Comparison of ENCODE assay signal across 23 cellular contexts in the genomic region with DNA sequence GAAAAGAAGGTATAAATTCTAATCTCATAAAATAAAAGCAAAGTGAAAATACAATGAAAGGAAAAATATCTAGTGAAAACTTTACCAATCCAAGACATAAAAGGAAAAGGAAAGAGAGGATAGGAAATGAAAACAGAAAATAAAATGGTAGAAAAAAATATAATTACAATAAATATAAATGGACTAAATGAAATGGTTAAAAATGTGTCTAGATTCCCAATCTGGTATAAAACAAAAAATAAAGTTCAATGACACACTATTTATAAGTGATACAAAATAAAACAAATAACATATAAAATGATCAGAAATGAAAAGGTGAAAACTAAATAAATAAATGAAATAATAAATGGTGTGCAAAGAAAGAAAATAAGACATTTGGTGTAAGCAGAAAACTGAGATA.
"Had no signal": no experiment of that assay in that cellular context is flagged by ENCODE, and none has a peak within 500 bp of the region (broad histone marks: within the 10 kb centered on the region; RNA-seq: fewer than 3 reads in every experiment).

No MANE protein-coding gene starts in this region.

- H3K9me3 ChIP-seq: SJSA1, SK-N-SH had no signal

- H2AFZ ChIP-seq: PC-9 had no signal

- H3K4me1 ChIP-seq: SJSA1 had no signal

- H3K4me2 ChIP-seq: KMS-11, PC-9, SK-N-SH had no signal

- H3K36me3 ChIP-seq: SJSA1 had no signal

- H3K27ac ChIP-seq: KMS-11, PC-9, SJSA1 had no signal

- H3K27me3 ChIP-seq: SJSA1 had no signal

- H3K4me3 ChIP-seq: PC-9, SJSA1 had no signal

- DNase-seq: Karpas-422, MM.1S, MV-4-11, NCI-H1105, NCI-H1417 treated with DMSO at 0.1 percent for 48 hours, NCI-H1694 treated with DMSO at 0.1 percent for 48 hours, NCI-H187 treated with DMSO at 0.1 percent for 48 hours, NCI-H2029, NCI-H2171 treated with DMSO at 0.1 percent for 48 hours, NCI-H2227 treated with DMSO at 0.1 percent for 48 hours, NCI-H345, NCI-H446, NCI-H524 treated with DMSO at 0.1 percent for 48 hours, NCI-H526 treated with DMSO at 0.1 percent for 48 hours, NCI-H774, PC-9, Right ventricle myocardium superior, RPMI8226, SK-N-SH, SW 1271 had no signal

- H3K9ac ChIP-seq: KMS-11, SK-N-SH had no signal

- ATAC-seq: Panc1 had no signal
